Comparison of ENCODE assay signal across 1 cellular context in the genomic region with DNA sequence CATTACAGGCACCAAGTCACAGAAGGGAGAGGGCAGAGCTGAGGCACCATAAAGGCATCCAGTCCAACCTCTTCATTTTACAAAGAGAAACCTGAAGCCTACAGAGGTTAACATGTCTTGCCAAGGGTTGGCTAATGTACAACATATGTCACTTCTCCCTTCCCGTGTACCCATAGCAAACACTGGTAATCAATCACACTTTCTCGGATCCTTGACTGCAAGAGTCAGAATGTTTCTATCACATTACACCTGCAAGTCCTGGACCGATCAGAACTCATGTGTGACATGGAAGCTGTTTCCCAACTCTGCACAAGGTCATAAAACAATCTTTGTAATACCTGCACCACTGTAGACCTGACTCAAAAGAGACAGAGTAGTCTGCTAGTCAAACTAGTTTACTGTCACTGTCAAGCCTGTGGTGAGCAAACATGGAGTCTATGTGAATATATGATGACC.
TF ChIP-seq lines count a peak whose summit lies in the region.

No MANE protein-coding gene starts in this region.

TF ChIP-seq in GM12878, 131 proteins besides CTCF, POLR2A, EP300 and RAD21 (continued from another document and continues in another):
- TF ChIP-seq, protein P1, sequence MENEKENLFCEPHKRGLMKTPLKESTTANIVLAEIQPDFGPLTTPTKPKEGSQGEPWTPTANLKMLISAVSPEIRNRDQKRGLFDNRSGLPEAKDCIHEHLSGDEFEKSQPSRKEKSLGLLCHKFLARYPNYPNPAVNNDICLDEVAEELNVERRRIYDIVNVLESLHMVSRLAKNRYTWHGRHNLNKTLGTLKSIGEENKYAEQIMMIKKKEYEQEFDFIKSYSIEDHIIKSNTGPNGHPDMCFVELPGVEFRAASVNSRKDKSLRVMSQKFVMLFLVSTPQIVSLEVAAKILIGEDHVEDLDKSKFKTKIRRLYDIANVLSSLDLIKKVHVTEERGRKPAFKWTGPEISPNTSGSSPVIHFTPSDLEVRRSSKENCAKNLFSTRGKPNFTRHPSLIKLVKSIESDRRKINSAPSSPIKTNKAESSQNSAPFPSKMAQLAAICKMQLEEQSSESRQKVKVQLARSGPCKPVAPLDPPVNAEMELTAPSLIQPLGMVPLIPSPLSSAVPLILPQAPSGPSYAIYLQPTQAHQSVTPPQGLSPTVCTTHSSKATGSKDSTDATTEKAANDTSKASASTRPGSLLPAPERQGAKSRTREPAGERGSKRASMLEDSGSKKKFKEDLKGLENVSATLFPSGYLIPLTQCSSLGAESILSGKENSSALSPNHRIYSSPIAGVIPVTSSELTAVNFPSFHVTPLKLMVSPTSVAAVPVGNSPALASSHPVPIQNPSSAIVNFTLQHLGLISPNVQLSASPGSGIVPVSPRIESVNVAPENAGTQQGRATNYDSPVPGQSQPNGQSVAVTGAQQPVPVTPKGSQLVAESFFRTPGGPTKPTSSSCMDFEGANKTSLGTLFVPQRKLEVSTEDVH (IDR thresholded peaks at IDR 0.05; ENCODE audit: low read depth, partially characterized antibody): no peak
- TF ChIP-seq RAD51 (IDR thresholded peaks at IDR 0.05): no peak
- TF ChIP-seq, protein P2, sequence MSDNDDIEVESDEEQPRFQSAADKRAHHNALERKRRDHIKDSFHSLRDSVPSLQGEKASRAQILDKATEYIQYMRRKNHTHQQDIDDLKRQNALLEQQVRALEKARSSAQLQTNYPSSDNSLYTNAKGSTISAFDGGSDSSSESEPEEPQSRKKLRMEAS (IDR thresholded peaks at IDR 0.05; ENCODE audit: low read depth, low read length): no peak
- TF ChIP-seq, protein P3, sequence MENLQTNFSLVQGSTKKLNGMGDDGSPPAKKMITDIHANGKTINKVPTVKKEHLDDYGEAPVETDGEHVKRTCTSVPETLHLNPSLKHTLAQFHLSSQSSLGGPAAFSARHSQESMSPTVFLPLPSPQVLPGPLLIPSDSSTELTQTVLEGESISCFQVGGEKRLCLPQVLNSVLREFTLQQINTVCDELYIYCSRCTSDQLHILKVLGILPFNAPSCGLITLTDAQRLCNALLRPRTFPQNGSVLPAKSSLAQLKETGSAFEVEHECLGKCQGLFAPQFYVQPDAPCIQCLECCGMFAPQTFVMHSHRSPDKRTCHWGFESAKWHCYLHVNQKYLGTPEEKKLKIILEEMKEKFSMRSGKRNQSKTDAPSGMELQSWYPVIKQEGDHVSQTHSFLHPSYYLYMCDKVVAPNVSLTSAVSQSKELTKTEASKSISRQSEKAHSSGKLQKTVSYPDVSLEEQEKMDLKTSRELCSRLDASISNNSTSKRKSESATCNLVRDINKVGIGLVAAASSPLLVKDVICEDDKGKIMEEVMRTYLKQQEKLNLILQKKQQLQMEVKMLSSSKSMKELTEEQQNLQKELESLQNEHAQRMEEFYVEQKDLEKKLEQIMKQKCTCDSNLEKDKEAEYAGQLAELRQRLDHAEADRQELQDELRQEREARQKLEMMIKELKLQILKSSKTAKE (IDR thresholded peaks at IDR 0.05; ENCODE audit: low read depth, poor library complexity, severe bottlenecking): no peak
- TF ChIP-seq MEF2A (IDR thresholded peaks at IDR 0.05; ENCODE audit: insufficient read depth, low read depth, low read length): no peak
- TF ChIP-seq, protein P4, sequence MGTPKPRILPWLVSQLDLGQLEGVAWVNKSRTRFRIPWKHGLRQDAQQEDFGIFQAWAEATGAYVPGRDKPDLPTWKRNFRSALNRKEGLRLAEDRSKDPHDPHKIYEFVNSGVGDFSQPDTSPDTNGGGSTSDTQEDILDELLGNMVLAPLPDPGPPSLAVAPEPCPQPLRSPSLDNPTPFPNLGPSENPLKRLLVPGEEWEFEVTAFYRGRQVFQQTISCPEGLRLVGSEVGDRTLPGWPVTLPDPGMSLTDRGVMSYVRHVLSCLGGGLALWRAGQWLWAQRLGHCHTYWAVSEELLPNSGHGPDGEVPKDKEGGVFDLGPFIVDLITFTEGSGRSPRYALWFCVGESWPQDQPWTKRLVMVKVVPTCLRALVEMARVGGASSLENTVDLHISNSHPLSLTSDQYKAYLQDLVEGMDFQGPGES (IDR thresholded peaks at IDR 0.05): no peak
- no peak for TF ChIP-seq HCFC1 (IDR thresholded peaks at IDR 0.05; ENCODE audit: low read length)
- TF ChIP-seq, protein P5, sequence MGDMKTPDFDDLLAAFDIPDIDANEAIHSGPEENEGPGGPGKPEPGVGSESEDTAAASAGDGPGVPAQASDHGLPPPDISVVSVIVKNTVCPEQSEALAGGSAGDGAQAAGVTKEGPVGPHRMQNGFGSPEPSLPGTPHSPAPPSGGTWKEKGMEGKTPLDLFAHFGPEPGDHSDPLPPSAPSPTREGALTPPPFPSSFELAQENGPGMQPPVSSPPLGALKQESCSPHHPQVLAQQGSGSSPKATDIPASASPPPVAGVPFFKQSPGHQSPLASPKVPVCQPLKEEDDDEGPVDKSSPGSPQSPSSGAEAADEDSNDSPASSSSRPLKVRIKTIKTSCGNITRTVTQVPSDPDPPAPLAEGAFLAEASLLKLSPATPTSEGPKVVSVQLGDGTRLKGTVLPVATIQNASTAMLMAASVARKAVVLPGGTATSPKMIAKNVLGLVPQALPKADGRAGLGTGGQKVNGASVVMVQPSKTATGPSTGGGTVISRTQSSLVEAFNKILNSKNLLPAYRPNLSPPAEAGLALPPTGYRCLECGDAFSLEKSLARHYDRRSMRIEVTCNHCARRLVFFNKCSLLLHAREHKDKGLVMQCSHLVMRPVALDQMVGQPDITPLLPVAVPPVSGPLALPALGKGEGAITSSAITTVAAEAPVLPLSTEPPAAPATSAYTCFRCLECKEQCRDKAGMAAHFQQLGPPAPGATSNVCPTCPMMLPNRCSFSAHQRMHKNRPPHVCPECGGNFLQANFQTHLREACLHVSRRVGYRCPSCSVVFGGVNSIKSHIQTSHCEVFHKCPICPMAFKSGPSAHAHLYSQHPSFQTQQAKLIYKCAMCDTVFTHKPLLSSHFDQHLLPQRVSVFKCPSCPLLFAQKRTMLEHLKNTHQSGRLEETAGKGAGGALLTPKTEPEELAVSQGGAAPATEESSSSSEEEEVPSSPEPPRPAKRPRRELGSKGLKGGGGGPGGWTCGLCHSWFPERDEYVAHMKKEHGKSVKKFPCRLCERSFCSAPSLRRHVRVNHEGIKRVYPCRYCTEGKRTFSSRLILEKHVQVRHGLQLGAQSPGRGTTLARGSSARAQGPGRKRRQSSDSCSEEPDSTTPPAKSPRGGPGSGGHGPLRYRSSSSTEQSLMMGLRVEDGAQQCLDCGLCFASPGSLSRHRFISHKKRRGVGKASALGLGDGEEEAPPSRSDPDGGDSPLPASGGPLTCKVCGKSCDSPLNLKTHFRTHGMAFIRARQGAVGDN (IDR thresholded peaks at IDR 0.05): peak; percentile 41; the same call in 1 of the 2 replicates
- no peak for TF ChIP-seq CHD1 (IDR thresholded peaks at IDR 0.05; ENCODE audit: low read depth, low read length)
- no peak for TF ChIP-seq EZH2 (IDR thresholded peaks at IDR 0.05; ENCODE audit: borderline replicate concordance, control insufficient read depth, low read depth, low read length)
- no peak for TF ChIP-seq CHD2 (IDR thresholded peaks at IDR 0.05; ENCODE audit: borderline replicate concordance, low read depth, low read length)
- TF ChIP-seq CHD4 (IDR thresholded peaks at IDR 0.05): no peak
- no peak for TF ChIP-seq FOXK2 (IDR thresholded peaks at IDR 0.05)
- TF ChIP-seq ASH2L (IDR thresholded peaks at IDR 0.05; ENCODE audit: borderline replicate concordance, low read depth): no peak
- TF ChIP-seq TAF1 (IDR thresholded peaks at IDR 0.05; ENCODE audit: borderline replicate concordance, low read depth, low read length): no peak
- no peak for TF ChIP-seq JUNB (IDR thresholded peaks at IDR 0.05)
- no peak for TF ChIP-seq TBL1XR1 (IDR thresholded peaks at IDR 0.05; ENCODE audit: low read depth, low read length)
- no peak for TF ChIP-seq SMAD5 (IDR thresholded peaks at IDR 0.05; ENCODE audit: low read depth)
- TF ChIP-seq CEBPB (IDR thresholded peaks at IDR 0.05; ENCODE audit: borderline replicate concordance in 1 of 2, low read depth in 2 of 2, low read length in 2 of 2): no peak
- TF ChIP-seq MTA2 (IDR thresholded peaks at IDR 0.05; ENCODE audit: low read depth): 0 out of 2 replicates have a peak, but pooled peaks have one; percentile 17
- TF ChIP-seq ATF7 (IDR thresholded peaks at IDR 0.05; ENCODE audit: low read depth): no peak
- TF ChIP-seq PAX5 (IDR thresholded peaks at IDR 0.05; ENCODE audit: borderline replicate concordance, low read depth, low read length): no peak
- no peak for TF ChIP-seq SIX5 (IDR thresholded peaks at IDR 0.05; ENCODE audit: low read depth, low read length, severe bottlenecking)
- TF ChIP-seq, protein P6, sequence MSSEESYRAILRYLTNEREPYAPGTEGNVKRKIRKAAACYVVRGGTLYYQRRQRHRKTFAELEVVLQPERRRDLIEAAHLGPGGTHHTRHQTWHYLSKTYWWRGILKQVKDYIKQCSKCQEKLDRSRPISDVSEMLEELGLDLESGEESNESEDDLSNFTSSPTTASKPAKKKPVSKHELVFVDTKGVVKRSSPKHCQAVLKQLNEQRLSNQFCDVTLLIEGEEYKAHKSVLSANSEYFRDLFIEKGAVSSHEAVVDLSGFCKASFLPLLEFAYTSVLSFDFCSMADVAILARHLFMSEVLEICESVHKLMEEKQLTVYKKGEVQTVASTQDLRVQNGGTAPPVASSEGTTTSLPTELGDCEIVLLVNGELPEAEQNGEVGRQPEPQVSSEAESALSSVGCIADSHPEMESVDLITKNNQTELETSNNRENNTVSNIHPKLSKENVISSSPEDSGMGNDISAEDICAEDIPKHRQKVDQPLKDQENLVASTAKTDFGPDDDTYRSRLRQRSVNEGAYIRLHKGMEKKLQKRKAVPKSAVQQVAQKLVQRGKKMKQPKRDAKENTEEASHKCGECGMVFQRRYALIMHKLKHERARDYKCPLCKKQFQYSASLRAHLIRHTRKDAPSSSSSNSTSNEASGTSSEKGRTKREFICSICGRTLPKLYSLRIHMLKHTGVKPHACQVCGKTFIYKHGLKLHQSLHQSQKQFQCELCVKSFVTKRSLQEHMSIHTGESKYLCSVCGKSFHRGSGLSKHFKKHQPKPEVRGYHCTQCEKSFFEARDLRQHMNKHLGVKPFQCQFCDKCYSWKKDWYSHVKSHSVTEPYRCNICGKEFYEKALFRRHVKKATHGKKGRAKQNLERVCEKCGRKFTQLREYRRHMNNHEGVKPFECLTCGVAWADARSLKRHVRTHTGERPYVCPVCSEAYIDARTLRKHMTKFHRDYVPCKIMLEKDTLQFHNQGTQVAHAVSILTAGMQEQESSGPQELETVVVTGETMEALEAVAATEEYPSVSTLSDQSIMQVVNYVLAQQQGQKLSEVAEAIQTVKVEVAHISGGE (CRISPR knock-in tag; IDR thresholded peaks at IDR 0.05): no peak
- TF ChIP-seq WRNIP1 (IDR thresholded peaks at IDR 0.05; ENCODE audit: borderline replicate concordance, low read depth, low read length): no peak
- TF ChIP-seq, protein P7, sequence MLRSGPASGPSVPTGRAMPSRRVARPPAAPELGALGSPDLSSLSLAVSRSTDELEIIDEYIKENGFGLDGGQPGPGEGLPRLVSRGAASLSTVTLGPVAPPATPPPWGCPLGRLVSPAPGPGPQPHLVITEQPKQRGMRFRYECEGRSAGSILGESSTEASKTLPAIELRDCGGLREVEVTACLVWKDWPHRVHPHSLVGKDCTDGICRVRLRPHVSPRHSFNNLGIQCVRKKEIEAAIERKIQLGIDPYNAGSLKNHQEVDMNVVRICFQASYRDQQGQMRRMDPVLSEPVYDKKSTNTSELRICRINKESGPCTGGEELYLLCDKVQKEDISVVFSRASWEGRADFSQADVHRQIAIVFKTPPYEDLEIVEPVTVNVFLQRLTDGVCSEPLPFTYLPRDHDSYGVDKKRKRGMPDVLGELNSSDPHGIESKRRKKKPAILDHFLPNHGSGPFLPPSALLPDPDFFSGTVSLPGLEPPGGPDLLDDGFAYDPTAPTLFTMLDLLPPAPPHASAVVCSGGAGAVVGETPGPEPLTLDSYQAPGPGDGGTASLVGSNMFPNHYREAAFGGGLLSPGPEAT (IDR thresholded peaks at IDR 0.05; ENCODE audit: low read depth): no peak
- TF ChIP-seq, protein P8, sequence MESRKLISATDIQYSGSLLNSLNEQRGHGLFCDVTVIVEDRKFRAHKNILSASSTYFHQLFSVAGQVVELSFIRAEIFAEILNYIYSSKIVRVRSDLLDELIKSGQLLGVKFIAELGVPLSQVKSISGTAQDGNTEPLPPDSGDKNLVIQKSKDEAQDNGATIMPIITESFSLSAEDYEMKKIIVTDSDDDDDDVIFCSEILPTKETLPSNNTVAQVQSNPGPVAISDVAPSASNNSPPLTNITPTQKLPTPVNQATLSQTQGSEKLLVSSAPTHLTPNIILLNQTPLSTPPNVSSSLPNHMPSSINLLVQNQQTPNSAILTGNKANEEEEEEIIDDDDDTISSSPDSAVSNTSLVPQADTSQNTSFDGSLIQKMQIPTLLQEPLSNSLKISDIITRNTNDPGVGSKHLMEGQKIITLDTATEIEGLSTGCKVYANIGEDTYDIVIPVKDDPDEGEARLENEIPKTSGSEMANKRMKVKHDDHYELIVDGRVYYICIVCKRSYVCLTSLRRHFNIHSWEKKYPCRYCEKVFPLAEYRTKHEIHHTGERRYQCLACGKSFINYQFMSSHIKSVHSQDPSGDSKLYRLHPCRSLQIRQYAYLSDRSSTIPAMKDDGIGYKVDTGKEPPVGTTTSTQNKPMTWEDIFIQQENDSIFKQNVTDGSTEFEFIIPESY (IDR thresholded peaks at IDR 0.05): no peak
- no peak for TF ChIP-seq KLF5 (IDR thresholded peaks at IDR 0.05; ENCODE audit: partially characterized antibody)
- TF ChIP-seq TCF7 (IDR thresholded peaks at IDR 0.05; ENCODE audit: borderline replicate concordance): no peak
- no peak for TF ChIP-seq FOS (IDR thresholded peaks at IDR 0.05; ENCODE audit: borderline replicate concordance, extremely low read depth, insufficient read length)
- no peak for TF ChIP-seq GABPA (IDR thresholded peaks at IDR 0.05; ENCODE audit: low read depth)
- TF ChIP-seq, protein P9, sequence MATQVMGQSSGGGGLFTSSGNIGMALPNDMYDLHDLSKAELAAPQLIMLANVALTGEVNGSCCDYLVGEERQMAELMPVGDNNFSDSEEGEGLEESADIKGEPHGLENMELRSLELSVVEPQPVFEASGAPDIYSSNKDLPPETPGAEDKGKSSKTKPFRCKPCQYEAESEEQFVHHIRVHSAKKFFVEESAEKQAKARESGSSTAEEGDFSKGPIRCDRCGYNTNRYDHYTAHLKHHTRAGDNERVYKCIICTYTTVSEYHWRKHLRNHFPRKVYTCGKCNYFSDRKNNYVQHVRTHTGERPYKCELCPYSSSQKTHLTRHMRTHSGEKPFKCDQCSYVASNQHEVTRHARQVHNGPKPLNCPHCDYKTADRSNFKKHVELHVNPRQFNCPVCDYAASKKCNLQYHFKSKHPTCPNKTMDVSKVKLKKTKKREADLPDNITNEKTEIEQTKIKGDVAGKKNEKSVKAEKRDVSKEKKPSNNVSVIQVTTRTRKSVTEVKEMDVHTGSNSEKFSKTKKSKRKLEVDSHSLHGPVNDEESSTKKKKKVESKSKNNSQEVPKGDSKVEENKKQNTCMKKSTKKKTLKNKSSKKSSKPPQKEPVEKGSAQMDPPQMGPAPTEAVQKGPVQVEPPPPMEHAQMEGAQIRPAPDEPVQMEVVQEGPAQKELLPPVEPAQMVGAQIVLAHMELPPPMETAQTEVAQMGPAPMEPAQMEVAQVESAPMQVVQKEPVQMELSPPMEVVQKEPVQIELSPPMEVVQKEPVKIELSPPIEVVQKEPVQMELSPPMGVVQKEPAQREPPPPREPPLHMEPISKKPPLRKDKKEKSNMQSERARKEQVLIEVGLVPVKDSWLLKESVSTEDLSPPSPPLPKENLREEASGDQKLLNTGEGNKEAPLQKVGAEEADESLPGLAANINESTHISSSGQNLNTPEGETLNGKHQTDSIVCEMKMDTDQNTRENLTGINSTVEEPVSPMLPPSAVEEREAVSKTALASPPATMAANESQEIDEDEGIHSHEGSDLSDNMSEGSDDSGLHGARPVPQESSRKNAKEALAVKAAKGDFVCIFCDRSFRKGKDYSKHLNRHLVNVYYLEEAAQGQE (IDR thresholded peaks at IDR 0.05; ENCODE audit: low read depth, low read length): no peak
